8 cellular contexts compared by ENCODE assay signal in genomic region chr15:45588199-45588910, GRCh38. TPM values are rescaled to one million over a fixed set of nuclear protein-coding genes. Genes with fewer than 3 reads are reported as not detected.
DNase-seq lines count a peak whose midpoint lies in the region; ATAC-seq and TF ChIP-seq lines count a peak whose summit lies in the region.

No MANE protein-coding gene starts in this region.

- peak overlapping the region; percentile 95 for H3K9ac ChIP-seq in mesenchymal stem cell (ENCODE audit: low read length)

- WGBS in mesenchymal stem cell: 53% methylated on average over 6 of the region's 6 CpGs

- H4K8ac ChIP-seq in mesenchymal stem cell (ENCODE audit: low read length): no peak overlapping the region

- H2BK12ac ChIP-seq in mesenchymal stem cell (ENCODE audit: low read length in 2 of 2): no peak overlapping the region

- peaks cover 0 to 4% (median under 1%) of the 10 kb centered on the region in 5 experiments for H3K9me3 Mint-ChIP-seq in brain

- peaks cover 48% of the 10 kb centered on the region for H3K4me1 Mint-ChIP-seq in brain

- ATAC-seq in left cardiac atrium (no peak), HG03159 (IDR thresholded peaks at IDR 0.05; ENCODE audit: unreplicated experiment) (no peak)

- no peak overlapping the region for H3K18ac ChIP-seq in mesenchymal stem cell (ENCODE audit: low read depth in 1 of 2, low read length in 2 of 2)

- peak overlapping the region; percentile 93 to 99 (median 97) for H3K4me3 Mint-ChIP-seq in brain

- H2BK120ac ChIP-seq in mesenchymal stem cell (ENCODE audit: low read depth, low read length): no peak overlapping the region

- H3K36me3 ChIP-seq in right atrium auricular region (no peaks in the 10 kb centered on the region), mesenchymal stem cell (ENCODE audit: control insufficient read depth in 1 of 2, insufficient read depth in 2 of 2, low read depth in 1 of 2, low read length in 2 of 2) (peaks cover 0 to 12% of the 10 kb centered on the region in 2 experiments)

- peak overlapping the region; percentile 83 for H3K4me2 ChIP-seq in mesenchymal stem cell (ENCODE audit: low read length, poor library complexity, severe bottlenecking)

- peaks cover 1% of the 10 kb centered on the region for H3K79me1 ChIP-seq in mesenchymal stem cell (replicated peaks; ENCODE audit: low read length, poor library complexity, severe bottlenecking)

- H3K4me3 ChIP-seq in right atrium auricular region (peak overlapping the region; percentile 91 to 96), mesenchymal stem cell (ENCODE audit: insufficient read depth in 1 of 2, low read depth in 1 of 2, low read length in 2 of 2) (peak overlapping the region in 1 of 2 experiments; percentile 90)

- no peak for DNase-seq in right atrium auricular region (ENCODE audit: low spot score)
- DNase-seq in left cardiac atrium: no peak
- DNase-seq in mesenchymal stem cell: peak; percentile 52
- no peak for DNase-seq in NCI-H1930 (lab: John Stamatoyannopoulos, UW)
- DNase-seq in NCI-H1105 treated with DMSO at 0.1 percent for 48 hours (lab: John Stamatoyannopoulos, UW): no peak
- no peak for DNase-seq in NCI-H748 treated with DMSO at 0.1 percent for 48 hours (lab: John Stamatoyannopoulos, UW)

- H3K4ac ChIP-seq in mesenchymal stem cell (ENCODE audit: low read depth in 1 of 2, low read length in 2 of 2): no peak overlapping the region

- H3K27ac ChIP-seq in right atrium auricular region: peak overlapping the region; percentile 99 to 100
- H3K27ac ChIP-seq in mesenchymal stem cell (ENCODE audit: low read length, poor library complexity, severe bottlenecking): peak overlapping the region; percentile 89

- H2BK5ac ChIP-seq in mesenchymal stem cell (ENCODE audit: low read depth, low read length, poor library complexity, severe bottlenecking): no peak overlapping the region

- peaks cover 21% of the 10 kb centered on the region for H3K27me3 Mint-ChIP-seq in brain

- H2AK5ac ChIP-seq in mesenchymal stem cell (ENCODE audit: low read length, severe bottlenecking): no peak overlapping the region

- H4K91ac ChIP-seq in mesenchymal stem cell (ENCODE audit: low read length): no peak overlapping the region

- H3K36me3 Mint-ChIP-seq in brain: peaks cover 25% of the 10 kb centered on the region

- no peak overlapping the region for H2BK15ac ChIP-seq in mesenchymal stem cell (ENCODE audit: low read depth, poor library complexity, severe bottlenecking)

- intact Hi-C loops in left cardiac atrium (cut with DNase I): no loop called here

- no peak overlapping the region for H3K14ac ChIP-seq in mesenchymal stem cell (ENCODE audit: low read length in 2 of 2)

- H3K4me1 ChIP-seq in right atrium auricular region (peaks cover 0 to 44% of the 10 kb centered on the region in 2 donors), mesenchymal stem cell (ENCODE audit: control insufficient read depth, insufficient read depth, low read depth, low read length) (peaks cover 5% of the 10 kb centered on the region)

- H3K23ac ChIP-seq in mesenchymal stem cell (ENCODE audit: low read length in 2 of 2): no peak overlapping the region

- H3K9me3 ChIP-seq in right atrium auricular region: no peaks in the 10 kb centered on the region
- no peaks in the 10 kb centered on the region for H3K9me3 ChIP-seq in mesenchymal stem cell (ENCODE audit: control insufficient read depth, low read length)

- no peak overlapping the region for H2AFZ ChIP-seq in mesenchymal stem cell (ENCODE audit: low read depth, low read length)

- H3K27ac Mint-ChIP-seq in brain: peak overlapping the region; percentile 98 to 100 (median 100)

- H3K27me3 ChIP-seq in right atrium auricular region: no peaks in the 10 kb centered on the region
- H3K27me3 ChIP-seq in mesenchymal stem cell (ENCODE audit: control insufficient read depth in 1 of 2, insufficient read depth in 1 of 2, low read length in 2 of 2): no peaks in the 10 kb centered on the region

- TF ChIP-seq CTCF in right atrium auricular region (IDR thresholded peaks at IDR 0.05) (no peak), brain (conservative IDR thresholded peaks at IDR 0.05) (no peak)

RNA-seq across cellular contexts. Expression of gene BLOC1S6, which starts 1.2 kb away (rescaled TPM):
- total RNA-seq in right atrium auricular region (10 to 100 TPM; 37.7 to 46.6 TPM), left cardiac atrium (10 to 100 TPM; 27.7 to 37.0 TPM)
- polyA plus RNA-seq in brain (ENCODE audit: insufficient read depth, low read depth, low replicate concordance): 9.0 TPM
- polyA plus RNA-seq in mesenchymal stem cell (2013, experiment 1 of 2): 41.8 TPM
- polyA plus RNA-seq in mesenchymal stem cell (2013, experiment 2 of 2): 43.1 TPM

RNA-seq across cellular contexts. Expression of gene SQOR, which starts 46.5 kb away (rescaled TPM):
- total RNA-seq in right atrium auricular region: 10 to 100 TPM; 21.2 to 30.7 TPM
- total RNA-seq in left cardiac atrium: 10 to 100 TPM; 24.8 to 29.0 TPM
- 4.5 TPM for polyA plus RNA-seq in brain (ENCODE audit: insufficient read depth, low read depth, low replicate concordance)
- polyA plus RNA-seq in mesenchymal stem cell (2013, experiment 1 of 2): 90.1 TPM
- polyA plus RNA-seq in mesenchymal stem cell (2013, experiment 2 of 2): 94.1 TPM
